15 cellular contexts compared by ENCODE assay signal in the genomic region with DNA sequence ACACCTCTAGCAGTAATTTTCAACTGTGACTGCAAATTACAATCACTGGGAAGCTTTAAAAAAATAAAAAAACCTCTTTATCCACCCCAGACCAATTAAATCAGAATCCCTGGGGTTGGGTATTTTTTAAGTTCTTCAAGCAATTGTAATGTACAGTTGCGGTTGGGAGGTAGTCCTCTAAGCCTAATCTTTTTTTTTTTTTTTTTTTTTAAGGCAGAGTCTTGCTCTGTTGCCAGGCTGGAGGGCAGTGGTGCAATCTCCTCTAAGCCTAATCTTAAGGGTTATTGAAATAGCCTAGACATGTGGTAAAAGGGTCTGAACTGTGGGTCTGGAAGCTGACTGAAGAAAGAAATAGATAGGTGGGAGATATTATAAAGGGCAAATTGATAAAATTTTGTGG.
DNase-seq lines count a peak whose midpoint lies in the region; TF ChIP-seq lines count a peak whose summit lies in the region.
"Had no signal": no experiment of that assay in that cellular context is flagged by ENCODE, and none has a peak within 500 bp of the region (broad histone marks: within the 10 kb centered on the region; RNA-seq: fewer than 3 reads in every experiment).

No MANE protein-coding gene starts in this region.

- H3K36me3 Mint-ChIP-seq in MCF 10A (ENCODE audit: insufficient read depth, unreplicated experiment): no peaks in the 10 kb centered on the region
- H3K36me3 Mint-ChIP-seq: stimulated activated naive B cell treated with anti-CD40 and anti-IgM and Interleukin-4, amounts not matched to agents 10 μg/mL and 1 μg/mL and 100 μg/mL, for 72 hours; type B pancreatic cell had no signal

- DNase-seq in MCF 10A (ENCODE audit: unreplicated experiment) (peak; percentile 27), breast epithelium (ENCODE audit: low spot score in 2 of 2) (no peak), caudate nucleus (lab: John Stamatoyannopoulos, UW) (no peak), iris pigment epithelial cell (ENCODE audit: low read depth) (peak; percentile 59), transverse colon (no peak), posterior cingulate gyrus (no peak)
- DNase-seq in stimulated activated CD4-positive, alpha-beta T cell treated with anti-CD3 and anti-CD28 coated beads, Interleukin-2, amount 100 ng/mL, for 24 hours: no peak
- DNase-seq in activated T-cell treated with anti-CD3 and anti-CD28 coated beads, Interleukin-2, amount 50 U/mL, for 1 hour: no peak
- DNase-seq: activated CD4-positive, CD25-positive, alpha-beta regulatory T cell treated with anti-CD3 and anti-CD28 coated beads, Interleukin-2, amount 50 U/mL, for 72 hours; CD4-positive, alpha-beta T cell; spleen; stimulated activated naive B cell treated with anti-CD40 and anti-IgM and Interleukin-4, amounts not matched to agents 10 μg/mL and 1 μg/mL and 100 μg/mL, for 72 hours had no signal

- H3K27ac ChIP-seq in breast epithelium: no peak overlapping the region
- H3K27ac ChIP-seq in caudate nucleus (ENCODE audit: low read depth, low read length): peak overlapping the region; percentile 3
- H3K27ac ChIP-seq in transverse colon: peak overlapping the region in 3 of 4 donors; percentile 49 to 79 (median 52)
- H3K27ac ChIP-seq: spleen had no signal

- intact Hi-C loops in MCF 10A (cut with micrococcal nuclease) (no loop called here), breast epithelium (cut with DNase I; ENCODE audit: low total_unique reads) (no loop called here), transverse colon (cut with DNase I; ENCODE audit: low total_unique reads) (no loop called here), posterior cingulate gyrus (cut with DNase I) (loop anchor here (5.0 to 10.0 kb wide), 2 partner anchors 85 to 302 kb away; no protein-coding TSS in a partner anchor)

- H3K4me1 ChIP-seq in breast epithelium (no peaks in the 10 kb centered on the region), transverse colon (peaks cover 0 to 11% (median 4%) of the 10 kb centered on the region in 4 donors)

- CTCF ChIA-PET in MCF 10A (lab: Yijun Ruan, JAX): interaction anchor here (0.6 to 2.7 kb wide), 31 partner anchors 8 to 1996 kb away, joined by 3 to 13 read pairs (median 4); no protein-coding TSS in a partner anchor

- BruUV-seq in MCF 10A (replicated peaks; lab: Mats Ljungman, UMichigan): no TSS peak

- POLR2A ChIA-PET in MCF 10A (lab: Yijun Ruan, JAX): interaction anchor here (0.6 to 3.3 kb wide), 22 partner anchors 10 to 1394 kb away, joined by 3 to 22 read pairs (median 5); partner anchors contain the start of genes ARHGAP5, HEATR5A and RNU6-8

- H3K36me3 ChIP-seq in breast epithelium (no peaks in the 10 kb centered on the region), transverse colon (no peaks in the 10 kb centered on the region)
- H3K36me3 ChIP-seq: spleen had no signal

- H3K4me1 Mint-ChIP-seq in MCF 10A (ENCODE audit: insufficient read depth, unreplicated experiment): peaks cover 5% of the 10 kb centered on the region

- in situ Hi-C loops in transverse colon (cut with MboI; ENCODE audit: low pct_ligation_motif_present in 1 of 4, low pct_unique_long_range_greater_than_20kb in 1 of 4, low sequenced_read_pairs in 3 of 4): loop anchor here in 3 of 4 donors (10.0 to 25.0 kb wide), 3 partner anchors 305 to 1753 kb away; no protein-coding TSS in a partner anchor

- 55 to 59% methylated on average over 1 of the region's 1 CpG for WGBS in transverse colon (ENCODE audit: low coverage in 1 of 2), 2 donors

- no peak overlapping the region for H3K4me3 Mint-ChIP-seq in MCF 10A (ENCODE audit: unreplicated experiment)
- H3K4me3 Mint-ChIP-seq: activated naive CD4-positive, alpha-beta T cell treated with anti-CD3 and anti-CD28 coated beads, Interleukin-2, amount 50 U/mL, for 24 hours; CD4-positive, alpha-beta T cell; stimulated activated naive B cell treated with anti-CD40 and anti-IgM and Interleukin-4, amounts not matched to agents 10 μg/mL and 1 μg/mL and 100 μg/mL, for 72 hours; T-helper 17 cell; type B pancreatic cell had no signal

- H3K4me3 ChIP-seq in breast epithelium: no peak overlapping the region
- no peak overlapping the region for H3K4me3 ChIP-seq in transverse colon
- H3K4me3 ChIP-seq: spleen had no signal

- no peak for TF ChIP-seq POLR2A in breast epithelium (IDR thresholded peaks at IDR 0.05)
- no peak for TF ChIP-seq POLR2A in transverse colon (IDR thresholded peaks at IDR 0.05)

- no peaks in the 10 kb centered on the region for H3K9me3 Mint-ChIP-seq in MCF 10A (ENCODE audit: unreplicated experiment)
- H3K9me3 Mint-ChIP-seq: activated naive CD4-positive, alpha-beta T cell treated with anti-CD3 and anti-CD28 coated beads, Interleukin-2, amount 50 U/mL, for 24 hours; CD4-positive, alpha-beta T cell; stimulated activated naive B cell treated with anti-CD40 and anti-IgM and Interleukin-4, amounts not matched to agents 10 μg/mL and 1 μg/mL and 100 μg/mL, for 72 hours; type B pancreatic cell had no signal

- H3K27me3 ChIP-seq in breast epithelium (no peaks in the 10 kb centered on the region), transverse colon (no peaks in the 10 kb centered on the region)
- H3K27me3 ChIP-seq: spleen had no signal

- H3K9me3 ChIP-seq in breast epithelium (no peaks in the 10 kb centered on the region), transverse colon (no peaks in the 10 kb centered on the region)
- H3K9me3 ChIP-seq: spleen had no signal

- no peak for TF ChIP-seq EP300 in transverse colon (IDR thresholded peaks at IDR 0.05; ENCODE audit: low read depth)

- H3K27ac Mint-ChIP-seq in MCF 10A (ENCODE audit: low read depth, unreplicated experiment): no peak overlapping the region
- H3K27ac Mint-ChIP-seq: activated naive CD4-positive, alpha-beta T cell treated with anti-CD3 and anti-CD28 coated beads, Interleukin-2, amount 50 U/mL, for 24 hours; CD4-positive, alpha-beta T cell; stimulated activated naive B cell treated with anti-CD40 and anti-IgM and Interleukin-4, amounts not matched to agents 10 μg/mL and 1 μg/mL and 100 μg/mL, for 72 hours; T-helper 17 cell; type B pancreatic cell had no signal

- H3K27me3 Mint-ChIP-seq in MCF 10A (ENCODE audit: insufficient read depth, unreplicated experiment): no peaks in the 10 kb centered on the region
- H3K27me3 Mint-ChIP-seq: activated naive CD4-positive, alpha-beta T cell treated with anti-CD3 and anti-CD28 coated beads, Interleukin-2, amount 50 U/mL, for 24 hours; CD4-positive, alpha-beta T cell; stimulated activated naive B cell treated with anti-CD40 and anti-IgM and Interleukin-4, amounts not matched to agents 10 μg/mL and 1 μg/mL and 100 μg/mL, for 72 hours; T-helper 17 cell; type B pancreatic cell had no signal

- TF ChIP-seq CTCF in MCF 10A (IDR thresholded peaks at IDR 0.05; ENCODE audit: unreplicated experiment) (no peak), breast epithelium (IDR thresholded peaks at IDR 0.05) (no peak), transverse colon (IDR thresholded peaks at IDR 0.05) (no peak)

Comparison
In these comparisons a context has a peak if more than half of its experiments do, and no peak if none do; other contexts are left out.
1. DNase-seq: peak in MCF 10A (single experiment) and iris pigment epithelial cell (single experiment); none in breast epithelium (0 of 2), caudate nucleus (0 of 61), transverse colon (single experiment), stimulated activated CD4-positive, alpha-beta T cell treated with anti-CD3 and anti-CD28 coated beads, Interleukin-2, amount 100 ng/mL, for 24 hours (0 of 2), posterior cingulate gyrus (0 of 10) and activated T-cell treated with anti-CD3 and anti-CD28 coated beads, Interleukin-2, amount 50 U/mL, for 1 hour (single experiment).
2. H3K27ac ChIP-seq: peak in caudate nucleus (single experiment) and transverse colon (3 of 4); none in breast epithelium (0 of 2).